ENCODE assay signal across 14 cellular contexts in the genomic region with DNA sequence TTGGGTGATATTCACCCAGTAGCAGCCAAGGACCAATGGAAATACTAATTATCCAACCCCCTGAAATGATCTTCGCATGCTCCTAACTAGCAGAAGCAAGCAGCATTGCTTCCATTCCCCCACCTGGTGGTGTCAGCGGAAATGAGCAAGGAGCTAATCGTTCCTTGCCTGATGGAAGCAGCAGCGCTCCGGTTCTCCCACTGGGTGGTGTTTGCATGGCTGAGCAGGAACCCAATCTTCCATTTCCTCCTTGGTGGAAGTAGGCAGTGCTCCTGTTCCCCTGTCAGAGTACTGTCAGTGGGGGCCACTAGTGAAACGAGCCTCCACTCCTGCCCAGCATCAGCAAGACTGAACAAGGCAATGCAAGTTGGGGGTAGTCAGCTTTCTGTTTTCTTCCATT.
DNase-seq lines count a peak whose midpoint lies in the region; ATAC-seq and TF ChIP-seq lines count a peak whose summit lies in the region.
"Had no signal": no experiment of that assay in that cellular context is flagged by ENCODE, and none has a peak within 500 bp of the region (broad histone marks: within the 10 kb centered on the region; RNA-seq: fewer than 3 reads in every experiment).

No MANE protein-coding gene starts in this region.

- TF ChIP-seq CTCF in 22Rv1 (IDR thresholded peaks at IDR 0.05) = peak; percentile 46
- TF ChIP-seq CTCF in hepatocyte (IDR thresholded peaks at IDR 0.05; ENCODE audit: poor library complexity) = peak; percentile 39
- no peak for TF ChIP-seq CTCF in thyroid gland (IDR thresholded peaks at IDR 0.05)

- H3K27ac ChIP-seq in 22Rv1 (no peak overlapping the region), hepatocyte (no peak overlapping the region), thyroid gland (no peak overlapping the region)

- H4K20me1 ChIP-seq in hepatocyte (ENCODE audit: insufficient read depth, poor library complexity, severe bottlenecking) = no peaks in the 10 kb centered on the region

- DNase-seq in DMS114 treated with DMSO at 0.1 percent for 48 hours (lab: John Stamatoyannopoulos, UW; ENCODE audit: unreplicated experiment) = peak; percentile 5
- DNase-seq in NCI-H226 = peak; percentile 7
- peak; percentile 57 for DNase-seq in hepatocyte (ENCODE audit: low spot score)
- DNase-seq in thyroid gland = no peak
- no peak for DNase-seq in stimulated activated CD4-positive, alpha-beta T cell treated with anti-CD3 and anti-CD28 coated beads, Interleukin-4, amount 100 ng/mL, for 1 hour
- no peak for DNase-seq in NK-92 treated with Interleukin-12 subunit alpha and Interleukin-12 subunit beta, amount 100 ng/mL, for 24 hours (lab: John Stamatoyannopoulos, UW)
- DNase-seq: activated CD8-positive, alpha-beta memory T cell treated with anti-CD3 and anti-CD28 coated beads, Interleukin-2, amount 50 U/mL, for 48 hours; C1 segment of cervical spinal cord; effector memory CD4-positive, alpha-beta T cell; natural killer cell; stimulated activated naive B cell treated with anti-CD40 and anti-IgM and Interleukin-4, amounts not matched to agents 10 μg/mL and 1 μg/mL and 100 μg/mL, for 72 hours; T1000 had no signal

- no peaks in the 10 kb centered on the region for H3K9me2 ChIP-seq in hepatocyte (replicated peaks; ENCODE audit: insufficient read depth)

- no peaks in the 10 kb centered on the region for H3K79me2 ChIP-seq in hepatocyte

- no peak overlapping the region for H3K4me2 ChIP-seq in hepatocyte

- H3K9me3 ChIP-seq in hepatocyte (ENCODE audit: low read depth) (no peaks in the 10 kb centered on the region), thyroid gland (no peaks in the 10 kb centered on the region)

- intact Hi-C loops in thyroid gland (cut with DNase I) = no loop called here

- WGBS in hepatocyte (ENCODE audit: low lambda C conversion rate, missing lambda C conversion rate) = 46% methylated on average over 6 of the region's 6 CpGs
- WGBS in thyroid gland, 2 donors = 43 to 75% methylated on average over 2 to 5 of the region's 6 CpGs

- H3K27me3 ChIP-seq in hepatocyte (no peaks in the 10 kb centered on the region), thyroid gland (no peaks in the 10 kb centered on the region)

- no peaks in the 10 kb centered on the region for H3K4me1 ChIP-seq in hepatocyte (ENCODE audit: insufficient read depth)
- peaks cover 0 to 3% of the 10 kb centered on the region in 2 donors for H3K4me1 ChIP-seq in thyroid gland

- H3K36me3 ChIP-seq in hepatocyte (replicated peaks; ENCODE audit: insufficient read depth, low read depth) (no peaks in the 10 kb centered on the region), thyroid gland (no peaks in the 10 kb centered on the region)

- no peak overlapping the region for H3K4me3 ChIP-seq in hepatocyte
- H3K4me3 ChIP-seq in thyroid gland (replicated peaks in 1 of 3) = no peak overlapping the region

- no peak overlapping the region for H2AFZ ChIP-seq in hepatocyte

- no peak for TF ChIP-seq POLR2A in thyroid gland (IDR thresholded peaks at IDR 0.05)

- no peak for ATAC-seq in GM21737 (IDR thresholded peaks at IDR 0.05; ENCODE audit: unreplicated experiment)
- ATAC-seq: natural killer cell; stimulated activated naive B cell treated with anti-CD40 and anti-IgM and Interleukin-4, amounts not matched to agents 10 μg/mL and 1 μg/mL and 100 μg/mL, for 72 hours had no signal

Comparison
In these comparisons a context has a peak if more than half of its experiments do, and no peak if none do; other contexts are left out.
1. CTCF ChIP-seq: peak in 22Rv1 (single experiment) and hepatocyte (single experiment); none in thyroid gland (0 of 6).
2. DNase-seq: peak in DMS114 treated with DMSO at 0.1 percent for 48 hours (single experiment), NCI-H226 (single experiment) and hepatocyte (single experiment); none in thyroid gland (0 of 2), stimulated activated CD4-positive, alpha-beta T cell treated with anti-CD3 and anti-CD28 coated beads, Interleukin-4, amount 100 ng/mL, for 1 hour (single experiment) and NK-92 treated with Interleukin-12 subunit alpha and Interleukin-12 subunit beta, amount 100 ng/mL, for 24 hours (single experiment).